In genomic region chr7:14504134-14504533, GRCh38 we compare ENCODE assay signal across 19 cellular contexts.
DNase-seq lines count a peak whose midpoint lies in the region; TF ChIP-seq lines count a peak whose summit lies in the region.
"Had no signal": no experiment of that assay in that cellular context is flagged by ENCODE, and none has a peak within 500 bp of the region (broad histone marks: within the 10 kb centered on the region; RNA-seq: fewer than 3 reads in every experiment).

No MANE protein-coding gene starts in this region.

- H3K9me3 ChIP-seq in trophoblast cell (ENCODE audit: insufficient read depth, low read depth, low read length) (no peaks in the 10 kb centered on the region), vagina (no peaks in the 10 kb centered on the region)
- H3K9me3 ChIP-seq: pancreas, testis had no signal

- DNase-seq in ELF-1 (ENCODE audit: low read depth, low spot score): peak; percentile 8
- peak; percentile 72 for DNase-seq in NCI-H146 treated with DMSO at 0.1 percent for 48 hours (lab: John Stamatoyannopoulos, UW; ENCODE audit: unreplicated experiment)
- DNase-seq in dorsolateral prefrontal cortex: peak in 6 of 10 donors; percentile 13 to 71 (median 44)
- DNase-seq in middle frontal gyrus (ENCODE audit: extremely low spot score, low spot score): peak; percentile 14
- DNase-seq in activated CD4-positive, alpha-beta T cell treated with anti-CD3 and anti-CD28 coated beads for 48 hours: no peak
- DNase-seq in trophoblast cell: no peak
- DNase-seq in GDM1 (lab: John Stamatoyannopoulos, UW): no peak
- no peak for DNase-seq in vagina (ENCODE audit: extremely low spot score in 2 of 2)
- DNase-seq: activated CD8-positive, alpha-beta memory T cell treated with anti-CD3 and anti-CD28 coated beads, Interleukin-2, amount 10 ng/mL, durations not matched to agents 7 days and 5 days; AML-193; KBM-7; MV-4-11; NCI-H510A; pancreas; PC-9; SK-N-SH; stimulated activated CD4-positive, alpha-beta T cell treated with anti-CD3 and anti-CD28 coated beads, Interleukin-4, amount 100 ng/mL, for 4 hours; stimulated activated CD8-positive, alpha-beta memory T cell treated with anti-CD3 and anti-CD28 coated beads, Interleukin-4, amount 100 ng/mL, for 48 hours; testis had no signal

- no peak for TF ChIP-seq POLR2A in vagina (IDR thresholded peaks at IDR 0.05)

- no peaks in the 10 kb centered on the region for H3K79me1 ChIP-seq in trophoblast cell (ENCODE audit: low read length)

- no peak overlapping the region for H2BK5ac ChIP-seq in trophoblast cell (ENCODE audit: low read depth, low read length, poor library complexity)

- H3K79me2 ChIP-seq in trophoblast cell (ENCODE audit: control insufficient read depth, insufficient read depth, low read length, poor library complexity): no peaks in the 10 kb centered on the region

- no peak overlapping the region for H4K12ac ChIP-seq in trophoblast cell (ENCODE audit: low read depth, low read length)

- H2AK5ac ChIP-seq in trophoblast cell (ENCODE audit: low read length): no peak overlapping the region

- no peak overlapping the region for H3K9ac ChIP-seq in trophoblast cell (ENCODE audit: low read length)
- H3K9ac ChIP-seq: SK-N-SH had no signal

- H3K4me1 ChIP-seq in trophoblast cell (ENCODE audit: control insufficient read depth in 1 of 2, insufficient read depth in 2 of 2, low read length in 2 of 2): no peaks in the 10 kb centered on the region
- H3K4me1 ChIP-seq in vagina: peaks cover 7% of the 10 kb centered on the region
- H3K4me1 ChIP-seq: pancreas, testis had no signal

- no peak overlapping the region for H4K91ac ChIP-seq in trophoblast cell (ENCODE audit: low read depth, low read length)

- no peak overlapping the region for H3K4ac ChIP-seq in trophoblast cell (ENCODE audit: low read depth, low read length)

- intact Hi-C loops in dorsolateral prefrontal cortex (cut with DNase I): no loop called here
- intact Hi-C loops in vagina (cut with DNase I): no loop called here

- H3K23ac ChIP-seq in trophoblast cell (ENCODE audit: low read length): no peak overlapping the region

- H3K14ac ChIP-seq in trophoblast cell (ENCODE audit: low read length): no peak overlapping the region

- no peak overlapping the region for H3K4me3 ChIP-seq in dorsolateral prefrontal cortex
- no peak overlapping the region for H3K4me3 ChIP-seq in trophoblast cell (ENCODE audit: low read depth, low read length)
- H3K4me3 ChIP-seq in vagina: no peak overlapping the region
- H3K4me3 ChIP-seq: pancreas, PC-9, testis had no signal

- H3K36me3 ChIP-seq in trophoblast cell (ENCODE audit: control insufficient read depth in 1 of 2, insufficient read depth in 2 of 2, low read length in 2 of 2) (no peaks in the 10 kb centered on the region), vagina (no peaks in the 10 kb centered on the region)
- H3K36me3 ChIP-seq: pancreas had no signal

- no peak overlapping the region for H2BK12ac ChIP-seq in trophoblast cell (ENCODE audit: low read length)

- H3K27me3 ChIP-seq in dorsolateral prefrontal cortex (no peaks in the 10 kb centered on the region), trophoblast cell (ENCODE audit: insufficient read depth, low read length) (no peaks in the 10 kb centered on the region), vagina (no peaks in the 10 kb centered on the region)
- H3K27me3 ChIP-seq: pancreas, testis had no signal

- TF ChIP-seq CTCF in dorsolateral prefrontal cortex (IDR thresholded peaks at IDR 0.05 in 54 of 56, conservative IDR thresholded peaks at IDR 0.05 in 2 of 56; ENCODE audit: low read depth in 1 of 56, partially characterized antibody in 56 of 56): no peak
- no peak for TF ChIP-seq CTCF in vagina (IDR thresholded peaks at IDR 0.05)

- no peak overlapping the region for H2AFZ ChIP-seq in trophoblast cell (ENCODE audit: insufficient read depth, low read length, poor library complexity)
- H2AFZ ChIP-seq: PC-9 had no signal

- no peak overlapping the region for H2BK120ac ChIP-seq in trophoblast cell (ENCODE audit: insufficient read depth, low read length, poor library complexity)

- no peak overlapping the region for H3K27ac ChIP-seq in dorsolateral prefrontal cortex
- no peak overlapping the region for H3K27ac ChIP-seq in trophoblast cell (ENCODE audit: low read depth, low read length)
- H3K27ac ChIP-seq in vagina: no peak overlapping the region
- H3K27ac ChIP-seq: pancreas, PC-9, testis had no signal

- WGBS in trophoblast cell (ENCODE audit: extremely low coverage, insufficient coverage, insufficient read length): no CpG with 5 or more reads among the region's 2 CpGs

- H3K18ac ChIP-seq in trophoblast cell (ENCODE audit: low read length): no peak overlapping the region

- no peak overlapping the region for H3K4me2 ChIP-seq in trophoblast cell (ENCODE audit: low read length)
- H3K4me2 ChIP-seq: PC-9, SK-N-SH had no signal

- H4K8ac ChIP-seq in trophoblast cell (ENCODE audit: low read depth, low read length): no peak overlapping the region

Comparison
In these comparisons a context has a peak if more than half of its experiments do, and no peak if none do; other contexts are left out.
1. DNase-seq: peak in ELF-1 (single experiment), NCI-H146 treated with DMSO at 0.1 percent for 48 hours (single experiment), dorsolateral prefrontal cortex (6 of 10) and middle frontal gyrus (single experiment); none in activated CD4-positive, alpha-beta T cell treated with anti-CD3 and anti-CD28 coated beads for 48 hours (single experiment), trophoblast cell (0 of 2), GDM1 (single experiment) and vagina (0 of 2).